23 cellular contexts compared by ENCODE assay signal in the genomic region with DNA sequence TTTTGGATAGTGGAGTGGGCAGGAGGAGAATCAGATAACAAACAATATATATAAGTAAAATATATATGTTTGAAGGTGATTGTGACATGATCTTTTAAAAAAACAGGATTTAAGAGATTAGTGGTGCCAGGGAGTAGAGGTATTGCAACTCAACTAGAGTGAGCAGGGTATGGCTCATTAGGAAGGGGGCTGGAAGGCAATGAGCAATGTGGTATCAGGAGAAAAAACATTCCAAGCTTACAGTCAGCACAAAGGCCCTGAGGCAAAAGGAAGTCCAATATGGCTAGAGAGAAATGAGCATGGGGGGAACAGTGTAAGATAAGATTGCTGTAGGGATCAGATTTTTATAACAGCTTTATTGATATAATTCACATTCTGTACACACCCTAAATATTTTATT. TPM values are rescaled to one million over a fixed set of nuclear protein-coding genes. Genes with fewer than 3 reads are reported as not detected.
A peak's percentile ranks its signal among the peaks of the same experiment; 100 is the strongest.
DNase-seq lines count a peak whose midpoint lies in the region; ATAC-seq and TF ChIP-seq lines count a peak whose summit lies in the region.
"Had no signal": no experiment of that assay in that cellular context is flagged by ENCODE, and none has a peak within 500 bp of the region (broad histone marks: within the 10 kb centered on the region; RNA-seq: fewer than 3 reads in every experiment).

No MANE protein-coding gene starts in this region.

- H3K36me3 ChIP-seq in PC-3 (ENCODE audit: low read depth, low read length) (no peaks in the 10 kb centered on the region), mammary epithelial cell (ENCODE audit: insufficient read depth, low read length) (no peaks in the 10 kb centered on the region), osteoblast (ENCODE audit: insufficient read depth, low read length) (no peaks in the 10 kb centered on the region), Peyer's patch (no peaks in the 10 kb centered on the region), upper lobe of right lung (no peaks in the 10 kb centered on the region)
- H3K36me3 ChIP-seq: lower lobe of right lung had no signal

- H3K9me3 ChIP-seq in PC-3 (ENCODE audit: low read length) = no peaks in the 10 kb centered on the region
- no peaks in the 10 kb centered on the region for H3K9me3 ChIP-seq in mammary epithelial cell (replicated peaks; ENCODE audit: insufficient read depth, low read length)
- H3K9me3 ChIP-seq in osteoblast (ENCODE audit: low read depth, low read length) = no peaks in the 10 kb centered on the region
- H3K9me3 ChIP-seq in Peyer's patch = no peaks in the 10 kb centered on the region
- no peaks in the 10 kb centered on the region for H3K9me3 ChIP-seq in upper lobe of right lung
- H3K9me3 ChIP-seq: lower lobe of right lung had no signal

- BruUV-seq in PC-3 (replicated peaks; lab: Mats Ljungman, UMichigan) = no TSS peak
- no TSS peak for BruUV-seq in mammary epithelial cell (replicated peaks; lab: Mats Ljungman, UMichigan)

- no peaks in the 10 kb centered on the region for H3K79me2 ChIP-seq in PC-3 (ENCODE audit: low read length)
- no peaks in the 10 kb centered on the region for H3K79me2 ChIP-seq in mammary epithelial cell (ENCODE audit: insufficient read depth, low read length)
- no peaks in the 10 kb centered on the region for H3K79me2 ChIP-seq in osteoblast (ENCODE audit: insufficient read depth, low read length)

- peak overlapping the region; percentile 16; the same call in 1 of the 2 replicates for H3K4me2 ChIP-seq in PC-3 (ENCODE audit: low read length)
- H3K4me2 ChIP-seq in mammary epithelial cell (ENCODE audit: insufficient read depth, low read depth, low read length) = no peak overlapping the region
- H3K4me2 ChIP-seq in osteoblast (ENCODE audit: insufficient read depth, low read length) = no peak overlapping the region

- DNase-seq in HCEC 1CT (peak; percentile 13), PC-3 (peak; percentile 81), mammary epithelial cell (peak; percentile 91), osteoblast (ENCODE audit: insufficient read length, low spot score, missing footprints) (peak; percentile 76), Peyer's patch (no peak), NCI-H2227 (lab: John Stamatoyannopoulos, UW; ENCODE audit: unreplicated experiment) (no peak), upper lobe of right lung (no peak)
- DNase-seq: activated CD8-positive, alpha-beta memory T cell treated with anti-CD3 and anti-CD28 coated beads for 24 hours; activated naive CD4-positive, alpha-beta T cell treated with Interleukin-2 at 50 U/mL for 16 hours; activated T-cell treated with anti-CD3 and anti-CD28 coated beads, Interleukin-2, amount 50 U/mL, for 48 hours; anterior cingulate cortex; CD4-positive, alpha-beta T cell; dorsolateral prefrontal cortex; foreskin melanocyte; hypothalamus; lower lobe of right lung; NCI-H2081 treated with DMSO at 0.1 percent for 48 hours; SHP77 treated with DMSO at 0.1 percent for 48 hours; stimulated activated CD4-positive, alpha-beta T cell treated with anti-CD3 and anti-CD28 coated beads, Interleukin-2, amount 100 ng/mL, for 48 hours; stimulated activated naive CD4-positive, alpha-beta T cell treated with Interleukin-2 at 50 U/mL for 16 hours; SW 1271 had no signal

- ATAC-seq in PC-3 (no peak; the same call in 1 of the 2 replicates), upper lobe of right lung (no peak), GM21576 (IDR thresholded peaks at IDR 0.05; ENCODE audit: unreplicated experiment) (no peak)
- ATAC-seq: GM12878, lower lobe of right lung had no signal

- H4K20me1 ChIP-seq in PC-3 (ENCODE audit: low read length) (no peaks in the 10 kb centered on the region), mammary epithelial cell (ENCODE audit: insufficient read depth, low read length) (no peaks in the 10 kb centered on the region), osteoblast (ENCODE audit: insufficient read depth, low read length) (no peaks in the 10 kb centered on the region)

- H3K27ac ChIP-seq in PC-3 (ENCODE audit: low read length) = 0 out of 2 replicates have a peak overlapping the region, but pooled peaks have one; percentile 23
- no peak overlapping the region for H3K27ac ChIP-seq in mammary epithelial cell (ENCODE audit: insufficient read depth, low read depth, low read length)
- no peak overlapping the region for H3K27ac ChIP-seq in osteoblast (ENCODE audit: low read depth, low read length)
- H3K27ac ChIP-seq in Peyer's patch = no peak overlapping the region
- no peak overlapping the region for H3K27ac ChIP-seq in upper lobe of right lung
- H3K27ac ChIP-seq: dorsolateral prefrontal cortex, lower lobe of right lung had no signal

- dilution Hi-C loops in mammary epithelial cell (cut with HindIII; ENCODE audit: low sequenced_read_pairs) = loop anchor here (5.0 kb wide), 2 partner anchors 47 to 97 kb away; no protein-coding TSS in a partner anchor

- POLR2A ChIA-PET in PC-3 (lab: Charles Lee; ENCODE audit: unreplicated experiment) = no interaction called here

- H2AFZ ChIP-seq in PC-3 (ENCODE audit: low read length) (no peak overlapping the region), mammary epithelial cell (ENCODE audit: low read depth, low read length) (no peak overlapping the region), osteoblast (ENCODE audit: low read length) (no peak overlapping the region)

- H3K27me3 ChIP-seq in PC-3 (ENCODE audit: low read length) (no peaks in the 10 kb centered on the region), mammary epithelial cell (ENCODE audit: insufficient read depth, low read length) (no peaks in the 10 kb centered on the region), osteoblast (ENCODE audit: insufficient read depth, low read length) (no peaks in the 10 kb centered on the region), Peyer's patch (no peaks in the 10 kb centered on the region), upper lobe of right lung (no peaks in the 10 kb centered on the region)
- H3K27me3 ChIP-seq: dorsolateral prefrontal cortex had no signal

- TF ChIP-seq CTCF in PC-3 (conservative IDR thresholded peaks at IDR 0.05; ENCODE audit: low read depth, low read length) (no peak), mammary epithelial cell (conservative IDR thresholded peaks at IDR 0.05 in 1 of 2, IDR thresholded peaks at IDR 0.05 in 1 of 2; ENCODE audit: extremely low read depth in 1 of 2, insufficient read depth in 1 of 2, low read depth in 1 of 2, low read length in 2 of 2) (no peak), osteoblast (IDR thresholded peaks at IDR 0.05; ENCODE audit: extremely low read depth, low read depth, low read length) (no peak), Peyer's patch (IDR thresholded peaks at IDR 0.05) (no peak), upper lobe of right lung (IDR thresholded peaks at IDR 0.05) (no peak)

- CTCF ChIA-PET in PC-3 (lab: Charles Lee) = no interaction called here
- CTCF ChIA-PET in mammary epithelial cell (lab: Charles Lee; ENCODE audit: low non-redundant PET) = interaction anchor here (0.7 kb wide), 1 partner anchor 141 kb away, joined by 3 read pairs; no protein-coding TSS in a partner anchor

- H3K4me1 ChIP-seq in PC-3 (ENCODE audit: insufficient read depth, low read length) = peaks cover 43% of the 10 kb centered on the region
- H3K4me1 ChIP-seq in mammary epithelial cell (ENCODE audit: insufficient read depth, low read length) = peaks cover 29% of the 10 kb centered on the region
- H3K4me1 ChIP-seq in osteoblast (ENCODE audit: insufficient read depth, low read length) = peaks cover 28% of the 10 kb centered on the region
- H3K4me1 ChIP-seq in Peyer's patch = peaks cover 0 to 11% (median 3%) of the 10 kb centered on the region in 4 donors
- H3K4me1 ChIP-seq in upper lobe of right lung = peaks cover 14% of the 10 kb centered on the region

- no peak for TF ChIP-seq POLR2A in Peyer's patch (IDR thresholded peaks at IDR 0.05)

- peaks cover 12% of the 10 kb centered on the region for H3F3A ChIP-seq in PC-3 (ENCODE audit: low read length, unreplicated experiment)

- no peak overlapping the region for H3K9ac ChIP-seq in PC-3 (ENCODE audit: low read length)
- H3K9ac ChIP-seq in mammary epithelial cell (ENCODE audit: insufficient read depth, low read length) = no peak overlapping the region

- intact Hi-C loops in PC-3 (cut with micrococcal nuclease) (loop anchor here (10.0 kb wide), 1 partner anchor 705 kb away; no protein-coding TSS in a partner anchor), mammary epithelial cell (cut with micrococcal nuclease) (no loop called here), upper lobe of right lung (cut with DNase I) (no loop called here)

- H3K9me2 ChIP-seq in PC-3 (replicated peaks; ENCODE audit: low read length) = no peaks in the 10 kb centered on the region

- in situ Hi-C loops in mammary epithelial cell (cut with MboI; ENCODE audit: low sequenced_read_pairs in 2 of 2) = loop anchor here (5.0 kb wide), 1 partner anchor 107 kb away; no protein-coding TSS in a partner anchor

- no peak overlapping the region for H3K4me3 ChIP-seq in PC-3 (ENCODE audit: low read length)
- H3K4me3 ChIP-seq in mammary epithelial cell (replicated peaks in 1 of 3; ENCODE audit: insufficient read depth in 1 of 3, low read depth in 2 of 3, low read length in 3 of 3) = no peak overlapping the region
- no peak overlapping the region for H3K4me3 ChIP-seq in osteoblast (ENCODE audit: insufficient read depth, low read length)
- H3K4me3 ChIP-seq in Peyer's patch = no peak overlapping the region
- no peak overlapping the region for H3K4me3 ChIP-seq in upper lobe of right lung
- H3K4me3 ChIP-seq: dorsolateral prefrontal cortex, GM12878, lower lobe of right lung had no signal

RNA-seq across cellular contexts. Expression of a gene that starts 5.3 kb away (rescaled TPM):
- total RNA-seq in PC-3 (2014; rRNA removed) (129 and 153 TPM in 2 replicates), mammary epithelial cell (100 to 1,000 TPM; 119 to 371 TPM), osteoblast (48.0 and 48.9 TPM in 2 replicates), Peyer's patch (10 to 100 TPM; 22.3 to 73.7 (median 55.1) TPM), upper lobe of right lung (16.4 TPM)
- 75.5 TPM for polyA plus RNA-seq in mammary epithelial cell
- polyA minus RNA-seq in mammary epithelial cell = 27.2 TPM

Comparison
In these comparisons a context has a peak if more than half of its experiments do, and no peak if none do; other contexts are left out.
1. DNase-seq: peak in HCEC 1CT (single experiment), PC-3 (single experiment), mammary epithelial cell (single experiment) and osteoblast (single experiment); none in Peyer's patch (0 of 3), NCI-H2227 (single experiment) and upper lobe of right lung (single experiment).